In the genomic region with DNA sequence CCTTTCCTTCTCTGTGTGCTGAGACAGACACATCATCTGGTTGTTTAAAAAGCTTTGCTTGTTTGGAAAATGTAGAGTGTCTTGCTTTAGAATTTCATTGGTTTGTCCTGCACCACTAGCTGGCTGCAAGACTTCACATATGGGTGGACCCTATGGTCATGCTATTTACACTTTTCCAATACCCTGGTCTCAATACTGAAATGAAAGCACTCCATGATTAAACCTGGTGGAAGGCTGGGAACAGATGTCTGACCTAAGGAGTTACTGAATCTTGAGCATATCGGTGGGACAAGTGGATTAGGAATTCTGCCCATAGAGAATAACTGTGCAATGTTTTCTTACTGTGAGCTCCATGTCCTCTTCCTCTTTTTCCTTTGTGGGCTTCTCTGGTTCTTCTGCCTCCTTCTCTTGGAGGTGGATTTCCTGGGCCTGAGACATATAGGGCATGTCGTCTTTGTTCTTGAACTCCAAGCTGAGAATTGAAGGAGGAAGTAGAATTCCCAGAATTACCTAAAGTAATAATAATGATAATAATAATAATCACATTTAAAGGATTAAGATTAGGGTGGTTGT, we compare ENCODE assay signal across 23 cellular contexts.
DNase-seq lines count a peak whose midpoint lies in the region; ATAC-seq, FAIRE-seq and TF ChIP-seq lines count a peak whose summit lies in the region.
"Had no signal": no experiment of that assay in that cellular context is flagged by ENCODE, and none has a peak within 500 bp of the region (broad histone marks: within the 10 kb centered on the region; RNA-seq: fewer than 3 reads in every experiment).

No MANE protein-coding gene starts in this region.

- H3K9me3 ChIP-seq in K562 (replicated peaks; ENCODE audit: control insufficient read depth, insufficient read depth, low read depth, low read length) (no peaks in the 10 kb centered on the region; the same call in 1 of the 2 replicates), right atrium auricular region (no peaks in the 10 kb centered on the region)
- H3K9me3 ChIP-seq: pancreas, sigmoid colon, upper lobe of right lung had no signal

- H3K9me1 ChIP-seq in K562 (ENCODE audit: control insufficient read depth, insufficient read depth, low read length): no peaks in the 10 kb centered on the region

- no peaks in the 10 kb centered on the region for H3K27me3 ChIP-seq in K562 (ENCODE audit: control insufficient read depth in 2 of 2, insufficient read depth in 2 of 2, low read length in 2 of 2)
- H3K27me3 ChIP-seq in right atrium auricular region: no peaks in the 10 kb centered on the region
- H3K27me3 ChIP-seq: pancreas, sigmoid colon, upper lobe of right lung had no signal

- ATAC-seq in K562: no peak
- ATAC-seq in HG02840 (IDR thresholded peaks at IDR 0.05; ENCODE audit: low FRiP score, unreplicated experiment): no peak
- ATAC-seq: pancreas had no signal

- H3K36me3 ChIP-seq in K562 (ENCODE audit: control insufficient read depth, insufficient read depth, low read length): no peaks in the 10 kb centered on the region
- H3K36me3 ChIP-seq in right atrium auricular region: no peaks in the 10 kb centered on the region
- H3K36me3 ChIP-seq: pancreas, sigmoid colon, upper lobe of right lung had no signal

- no peak overlapping the region for H3K4me2 ChIP-seq in K562 (ENCODE audit: insufficient read depth, low read length)

- in situ Hi-C loops in K562 (cut with MboI): no loop called here

- no peak for TF ChIP-seq POLR2A in K562 (conservative IDR thresholded peaks at IDR 0.05)

- POLR2A ChIA-PET in K562 (lab: Yijun Ruan, JAX): interaction anchor here (0.5 to 0.8 kb wide), 2 partner anchors 194 to 1328 kb away, joined by 3 read pairs; no protein-coding TSS in a partner anchor

- TF ChIP-seq EP300 in K562 (IDR thresholded peaks at IDR 0.05; ENCODE audit: low read length): no peak

- TF ChIP-seq CTCF in K562 (IDR thresholded peaks at IDR 0.05 in 2 of 3, conservative IDR thresholded peaks at IDR 0.05 in 1 of 3; ENCODE audit: insufficient read depth in 2 of 3, low read depth in 1 of 3, low read length in 3 of 3): no peak
- TF ChIP-seq CTCF in right atrium auricular region (IDR thresholded peaks at IDR 0.05): no peak

- TF ChIP-seq RAD21 in K562 (CRISPR knock-in tag; conservative IDR thresholded peaks at IDR 0.05 in 1 of 2, IDR thresholded peaks at IDR 0.05 in 1 of 2): no peak

- H3K4me3 ChIP-seq in K562: no peak overlapping the region
- H3K4me3 ChIP-seq in right atrium auricular region: no peak overlapping the region
- H3K4me3 ChIP-seq: pancreas, sigmoid colon, upper lobe of right lung had no signal

- FAIRE-seq in K562 (lab: Jason Lieb, UNC): no peak
- FAIRE-seq: H1, pancreas had no signal

- H4K20me1 ChIP-seq in K562 (replicated peaks; ENCODE audit: control insufficient read depth, insufficient read depth, low read length): no peaks in the 10 kb centered on the region

- WGBS in K562 (ENCODE audit: insufficient coverage, low coverage, missing lambda C conversion rate): 4% methylated on average over 2 of the region's 2 CpGs

- peaks cover 0 to 5% of the 10 kb centered on the region in 2 experiments; a peak in 2 of 5 replicates for H3K4me1 ChIP-seq in K562 (replicated peaks in 1 of 2; ENCODE audit: control insufficient read depth in 2 of 2, insufficient read depth in 2 of 2, low read length in 2 of 2)
- H3K4me1 ChIP-seq in right atrium auricular region: peaks cover 0 to 32% of the 10 kb centered on the region in 2 donors
- H3K4me1 ChIP-seq: pancreas had no signal

- CTCF ChIA-PET in K562 (lab: Yijun Ruan, JAX; ENCODE audit: low intra/inter-chr PET ratio): no interaction called here

- H3K27ac ChIP-seq in K562 (ENCODE audit: extremely low read depth, low read depth, low read length) (no peak overlapping the region), right atrium auricular region (peak overlapping the region; percentile 76 to 83), temporal lobe (ENCODE audit: low read depth, low read length) (peak overlapping the region; percentile 78)
- H3K27ac ChIP-seq: epithelial cell of prostate, pancreas, sigmoid colon, upper lobe of right lung had no signal

- DNase-seq in NCI-H524 treated with DMSO at 0.1 percent for 48 hours (lab: John Stamatoyannopoulos, UW): peak; percentile 72
- DNase-seq in K562 (ENCODE audit: extremely low read depth in 1 of 4, low spot score in 3 of 4): no peak
- DNase-seq in right atrium auricular region (ENCODE audit: low spot score): no peak
- DNase-seq in stimulated activated CD4-positive, alpha-beta T cell treated with anti-CD3 and anti-CD28 coated beads, Interleukin-15, amount 100 ng/mL, for 24 hours: no peak
- no peak for DNase-seq in epidermal melanocyte (ENCODE audit: insufficient read length, low spot score)
- no peak for DNase-seq in NCI-H2227 (lab: John Stamatoyannopoulos, UW; ENCODE audit: unreplicated experiment)
- DNase-seq: activated naive CD4-positive, alpha-beta T cell treated with anti-CD3 and anti-CD28 coated beads, Interleukin-2, amount 10 ng/mL, durations not matched to agents 7 days and 5 days; amniotic stem cell; CD8-positive, alpha-beta memory T cell; DMS53; GF-D8; immature natural killer cell; MM.1S; NCI-H510A; pancreas; RPMI8226; sigmoid colon; stimulated activated CD8-positive, alpha-beta memory T cell treated with anti-CD3 and anti-CD28 coated beads, Interleukin-4, amount 100 ng/mL, for 48 hours; upper lobe of right lung had no signal

- no peak overlapping the region for H2AFZ ChIP-seq in K562 (ENCODE audit: low read depth, low read length)

- intact Hi-C loops in K562 (cut with micrococcal nuclease): no loop called here

- BruUV-seq in K562 (replicated peaks; lab: Mats Ljungman, UMichigan): no TSS peak

- no peak overlapping the region for H3K9ac ChIP-seq in K562 (ENCODE audit: insufficient read depth in 1 of 2, low read depth in 2 of 2, low read length in 2 of 2)

- no peaks in the 10 kb centered on the region for H3K79me2 ChIP-seq in K562 (ENCODE audit: control insufficient read depth, insufficient read depth, low read length)

TF ChIP-seq in K562, 482 proteins besides CTCF, POLR2A, EP300 and RAD21 (continues in another document):
- TF ChIP-seq SPI1 (IDR thresholded peaks at IDR 0.05; ENCODE audit: borderline replicate concordance, low read depth, low read length): peak; percentile 54; the same call in 1 of the 2 replicates
- TF ChIP-seq, protein P1, sequence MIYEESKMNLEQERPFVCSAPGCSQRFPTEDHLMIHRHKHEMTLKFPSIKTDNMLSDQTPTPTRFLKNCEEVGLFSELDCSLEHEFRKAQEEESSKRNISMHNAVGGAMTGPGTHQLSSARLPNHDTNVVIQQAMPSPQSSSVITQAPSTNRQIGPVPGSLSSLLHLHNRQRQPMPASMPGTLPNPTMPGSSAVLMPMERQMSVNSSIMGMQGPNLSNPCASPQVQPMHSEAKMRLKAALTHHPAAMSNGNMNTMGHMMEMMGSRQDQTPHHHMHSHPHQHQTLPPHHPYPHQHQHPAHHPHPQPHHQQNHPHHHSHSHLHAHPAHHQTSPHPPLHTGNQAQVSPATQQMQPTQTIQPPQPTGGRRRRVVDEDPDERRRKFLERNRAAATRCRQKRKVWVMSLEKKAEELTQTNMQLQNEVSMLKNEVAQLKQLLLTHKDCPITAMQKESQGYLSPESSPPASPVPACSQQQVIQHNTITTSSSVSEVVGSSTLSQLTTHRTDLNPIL (CRISPR knock-in tag; IDR thresholded peaks at IDR 0.05): no peak
